13 cellular contexts compared by ENCODE assay signal in the genomic region with DNA sequence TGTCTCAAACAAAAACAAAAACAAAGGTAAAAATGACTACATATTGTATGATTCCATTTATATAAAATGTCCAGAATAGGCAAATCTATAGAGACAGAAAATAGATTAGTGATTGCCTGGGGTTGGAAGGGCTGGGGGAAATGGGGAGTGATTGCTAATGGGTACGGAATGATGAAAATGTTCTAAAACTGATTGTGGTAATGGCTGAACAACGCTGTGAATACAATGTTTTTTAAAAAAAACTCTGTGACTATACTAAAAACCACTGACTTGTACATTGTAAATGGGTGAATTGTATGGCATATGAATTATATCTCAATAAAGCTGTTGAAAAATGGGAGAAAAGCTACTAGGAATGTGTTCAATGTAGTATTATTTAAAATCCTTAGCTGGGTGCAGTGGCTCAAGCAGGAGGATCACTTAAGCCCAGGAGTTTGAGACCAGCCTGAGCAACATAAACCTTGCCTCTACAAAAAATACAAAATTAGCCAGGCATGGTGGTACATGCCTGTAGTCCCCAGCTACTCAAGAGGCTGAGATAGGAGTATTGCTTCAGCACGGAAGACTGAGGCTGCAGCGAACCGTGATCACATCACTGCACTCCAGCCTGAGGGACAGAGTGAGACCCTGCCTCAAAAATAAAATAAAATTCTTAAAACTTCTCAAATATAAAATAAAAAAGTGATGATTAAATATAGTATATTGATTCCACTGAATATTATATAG. TPM values are rescaled to one million over a fixed set of nuclear protein-coding genes. Genes with fewer than 3 reads are reported as not detected.
"Had no signal": no experiment of that assay in that cellular context is flagged by ENCODE, and none has a peak within 500 bp of the region (broad histone marks: within the 10 kb centered on the region; RNA-seq: fewer than 3 reads in every experiment).

No MANE protein-coding gene starts in this region.

- H3K27me3 ChIP-seq: suprapubic skin, upper lobe of right lung had no signal

- ATAC-seq: left lobe of liver; natural killer cell treated with Interleukin-12 subunit alpha and Interleukin-12 subunit beta and Interleukin-15 and Interleukin-18, amount 100 ng/mL, for 72 hours; upper lobe of right lung had no signal

- H3K4me2 ChIP-seq: smooth muscle cell had no signal

- H3K9me3 ChIP-seq: suprapubic skin, upper lobe of right lung had no signal

- H3K27ac ChIP-seq: suprapubic skin, upper lobe of right lung had no signal

- H3K4me3 ChIP-seq: smooth muscle cell, suprapubic skin, upper lobe of right lung had no signal

- DNase-seq: activated CD4-positive, alpha-beta T cell treated with anti-CD3 and anti-CD28 coated beads, Interleukin-2, amount 10 ng/mL, durations not matched to agents 24 days and 14 days; activated CD4-positive, CD25-positive, alpha-beta regulatory T cell; activated naive CD4-positive, alpha-beta T cell; activated naive CD8-positive, alpha-beta T cell treated with anti-CD3 and anti-CD28 coated beads, Interleukin-2, amount 10 ng/mL, durations not matched to agents 7 days and 5 days; hippocampal formation; mammary epithelial cell; nucleus accumbens; upper lobe of right lung had no signal

- H3K36me3 ChIP-seq: suprapubic skin, upper lobe of right lung had no signal

RNA-seq across cellular contexts. Expression of gene DRC3, which starts 48.4 kb away (rescaled TPM):
- total RNA-seq: activated T-helper 1 cell treated with anti-CD3 and anti-CD28 coated beads, Interleukin-12 subunit alpha, Interleukin-12 subunit beta, Interleukin-2, Interleukin-4 antibody, amounts not matched to agents 30 ng/mL and 10 ng/mL and 1 ng/mL, durations not matched to agents 14 hours and 24 hours and 36 hours had no signal
